In genomic region chr18:8603663-8604520, GRCh38 we compare ENCODE assay signal across 10 cellular contexts. TPM values are rescaled to one million over a fixed set of nuclear protein-coding genes. Genes with fewer than 3 reads are reported as not detected.
DNase-seq lines count a peak whose midpoint lies in the region; ATAC-seq and TF ChIP-seq lines count a peak whose summit lies in the region.
"Had no signal": no experiment of that assay in that cellular context is flagged by ENCODE, and none has a peak within 500 bp of the region (broad histone marks: within the 10 kb centered on the region; RNA-seq: fewer than 3 reads in every experiment).

No MANE protein-coding gene starts in this region.

- no peak overlapping the region for H3K9ac ChIP-seq in SK-N-SH

- DNase-seq in SIG-M5 treated with dmso at 0.1 percent for 504 hours (lab: John Stamatoyannopoulos, UW; ENCODE audit: unreplicated experiment) (peak; percentile 66), SIG-M5 (lab: John Stamatoyannopoulos, UW) (no peak), pons (ENCODE audit: low spot score) (peak; percentile 44), SK-N-SH (no peak), HuH-7.5 (ENCODE audit: low spot score) (no peak), T-helper 9 cell (no peak)
- no peak for DNase-seq in activated CD8-positive, alpha-beta T cell treated with anti-CD3 and anti-CD28 coated beads for 36 hours

- H3K9me2 ChIP-seq in SK-N-SH: no peaks in the 10 kb centered on the region

- no peak overlapping the region for H3K27ac Mint-ChIP-seq in activated CD8-positive, alpha-beta T cell treated with anti-CD3 and anti-CD28 coated beads for 36 hours

- H3K9me3 ChIP-seq in SK-N-SH: no peaks in the 10 kb centered on the region
- H3K9me3 ChIP-seq: adrenal gland had no signal

- peaks cover 5% of the 10 kb centered on the region; the same call in 1 of the 2 replicates for H3K27me3 ChIP-seq in SK-N-SH (ENCODE audit: insufficient read depth)
- H3K27me3 ChIP-seq: adrenal gland had no signal

- no peaks in the 10 kb centered on the region for H4K20me1 ChIP-seq in SK-N-SH (ENCODE audit: insufficient read depth)

- 72% methylated on average over 14 of the region's 14 CpGs for WGBS in SK-N-SH (ENCODE audit: low lambda C conversion rate)

- peak overlapping the region; percentile 22 for H3K4me3 Mint-ChIP-seq in activated CD8-positive, alpha-beta T cell treated with anti-CD3 and anti-CD28 coated beads for 36 hours

- H3F3A ChIP-seq in SK-N-SH (replicated peaks; ENCODE audit: insufficient read depth): no peaks in the 10 kb centered on the region

- H3K79me2 ChIP-seq in SK-N-SH (ENCODE audit: insufficient read depth): no peaks in the 10 kb centered on the region

- H3K4me1 ChIP-seq in SK-N-SH (ENCODE audit: control insufficient read depth in 1 of 2, insufficient read depth in 2 of 2, low read depth in 1 of 2, low read length in 1 of 2): no peaks in the 10 kb centered on the region

- no peak for TF ChIP-seq CTCF in activated CD8-positive, alpha-beta T cell treated with anti-CD3 and anti-CD28 coated beads for 36 hours (IDR thresholded peaks at IDR 0.05)
- TF ChIP-seq CTCF in SK-N-SH (IDR thresholded peaks at IDR 0.05): no peak

- no peaks in the 10 kb centered on the region for H3K9me3 Mint-ChIP-seq in activated CD8-positive, alpha-beta T cell treated with anti-CD3 and anti-CD28 coated beads for 36 hours

- TF ChIP-seq EP300 in SK-N-SH (IDR thresholded peaks at IDR 0.05; ENCODE audit: borderline replicate concordance in 1 of 2, low read depth in 1 of 2, low read length in 1 of 2): no peak

- H3K36me3 ChIP-seq in SK-N-SH (replicated peaks in 1 of 2; ENCODE audit: control insufficient read depth in 1 of 2, insufficient read depth in 2 of 2, low read length in 1 of 2): no peaks in the 10 kb centered on the region
- H3K36me3 ChIP-seq: adrenal gland had no signal

- H3K4me1 Mint-ChIP-seq in activated CD8-positive, alpha-beta T cell treated with anti-CD3 and anti-CD28 coated beads for 36 hours (ENCODE audit: low read depth): peaks cover 25% of the 10 kb centered on the region

- no peaks in the 10 kb centered on the region for H3K36me3 Mint-ChIP-seq in activated CD8-positive, alpha-beta T cell treated with anti-CD3 and anti-CD28 coated beads for 36 hours (ENCODE audit: low read depth)

- no peak overlapping the region for H3K4me3 ChIP-seq in SK-N-SH (ENCODE audit: low read depth in 2 of 2, low read length in 1 of 2)

- peaks cover 8% of the 10 kb centered on the region for H3K27me3 Mint-ChIP-seq in activated CD8-positive, alpha-beta T cell treated with anti-CD3 and anti-CD28 coated beads for 36 hours

- intact Hi-C loops in activated CD8-positive, alpha-beta T cell treated with anti-CD3 and anti-CD28 coated beads for 36 hours (cut with micrococcal nuclease): no loop called here

- TF ChIP-seq RAD21 in SK-N-SH (IDR thresholded peaks at IDR 0.05; ENCODE audit: low read length): no peak

- POLR2A ChIA-PET in activated CD8-positive, alpha-beta T cell treated with anti-CD3 and anti-CD28 coated beads for 36 hours (lab: Charles Lee): no interaction called here
- POLR2A ChIA-PET in SK-N-SH (lab: Yijun Ruan, JAX): no interaction called here

- H3K27ac ChIP-seq in SK-N-SH (ENCODE audit: low read depth in 2 of 2, low read length in 1 of 2): no peak overlapping the region
- H3K27ac ChIP-seq: 22Rv1 had no signal

- no peak overlapping the region for H2AFZ ChIP-seq in SK-N-SH (ENCODE audit: low read depth)

- CTCF ChIA-PET in activated CD8-positive, alpha-beta T cell treated with anti-CD3 and anti-CD28 coated beads for 36 hours (lab: Charles Lee): interaction anchor here (1.1 kb wide), 1 partner anchor 20 kb away, joined by 5 read pairs; no protein-coding TSS in a partner anchor
- CTCF ChIA-PET in SK-N-SH (lab: Yijun Ruan, JAX): interaction anchor here (1.0 kb wide), 1 partner anchor 44 kb away, joined by 3 read pairs; no protein-coding TSS in a partner anchor

- peak; percentile 28 for ATAC-seq in HG03432 (IDR thresholded peaks at IDR 0.05; ENCODE audit: unreplicated experiment)
- ATAC-seq in activated CD8-positive, alpha-beta T cell treated with anti-CD3 and anti-CD28 coated beads for 36 hours: no peak

- no peak overlapping the region for H3K4me2 ChIP-seq in SK-N-SH

TF ChIP-seq in SK-N-SH, 30 proteins besides CTCF, POLR2A, EP300 and RAD21:
- TF ChIP-seq MEF2A (IDR thresholded peaks at IDR 0.05; ENCODE audit: borderline replicate concordance, low read depth) (no peak), RCOR1 (IDR thresholded peaks at IDR 0.05; ENCODE audit: low read length) (no peak), NFIC (IDR thresholded peaks at IDR 0.05; ENCODE audit: borderline replicate concordance) (no peak), FOSL2 (IDR thresholded peaks at IDR 0.05; ENCODE audit: borderline replicate concordance, low read depth) (no peak), SIN3A (IDR thresholded peaks at IDR 0.05; ENCODE audit: borderline replicate concordance, low read depth, low read length) (no peak)
- TF ChIP-seq, protein P1, sequence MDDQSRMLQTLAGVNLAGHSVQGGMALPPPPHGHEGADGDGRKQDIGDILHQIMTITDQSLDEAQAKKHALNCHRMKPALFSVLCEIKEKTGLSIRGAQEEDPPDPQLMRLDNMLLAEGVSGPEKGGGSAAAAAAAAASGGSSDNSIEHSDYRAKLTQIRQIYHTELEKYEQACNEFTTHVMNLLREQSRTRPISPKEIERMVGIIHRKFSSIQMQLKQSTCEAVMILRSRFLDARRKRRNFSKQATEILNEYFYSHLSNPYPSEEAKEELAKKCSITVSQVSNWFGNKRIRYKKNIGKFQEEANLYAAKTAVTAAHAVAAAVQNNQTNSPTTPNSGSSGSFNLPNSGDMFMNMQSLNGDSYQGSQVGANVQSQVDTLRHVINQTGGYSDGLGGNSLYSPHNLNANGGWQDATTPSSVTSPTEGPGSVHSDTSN (IDR thresholded peaks at IDR 0.05): no peak
- TF ChIP-seq, protein P2, sequence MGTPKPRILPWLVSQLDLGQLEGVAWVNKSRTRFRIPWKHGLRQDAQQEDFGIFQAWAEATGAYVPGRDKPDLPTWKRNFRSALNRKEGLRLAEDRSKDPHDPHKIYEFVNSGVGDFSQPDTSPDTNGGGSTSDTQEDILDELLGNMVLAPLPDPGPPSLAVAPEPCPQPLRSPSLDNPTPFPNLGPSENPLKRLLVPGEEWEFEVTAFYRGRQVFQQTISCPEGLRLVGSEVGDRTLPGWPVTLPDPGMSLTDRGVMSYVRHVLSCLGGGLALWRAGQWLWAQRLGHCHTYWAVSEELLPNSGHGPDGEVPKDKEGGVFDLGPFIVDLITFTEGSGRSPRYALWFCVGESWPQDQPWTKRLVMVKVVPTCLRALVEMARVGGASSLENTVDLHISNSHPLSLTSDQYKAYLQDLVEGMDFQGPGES (IDR thresholded peaks at IDR 0.05; ENCODE audit: low read depth, low read length): no peak

RNA-seq across cellular contexts. Expression of gene RAB12, which starts 5.3 kb away (rescaled TPM):
- 10 to 100 TPM; 11.9 to 13.7 TPM for total RNA-seq in activated CD8-positive, alpha-beta T cell treated with anti-CD3 and anti-CD28 coated beads for 36 hours
- 10.9 and 11.0 TPM in 2 replicates for polyA plus RNA-seq in SK-N-SH (2012; rRNA removed)
- polyA plus RNA-seq in SK-N-SH (2012; cell fraction: cytosol; rRNA removed): 17.5 and 23.5 TPM in 2 replicates
- 8.4 and 16.4 TPM in 2 replicates for polyA plus RNA-seq in SK-N-SH (2012; cell fraction: nucleus; rRNA removed)

Comparison
In these comparisons a context has a peak if more than half of its experiments do, and no peak if none do; other contexts are left out.
1. DNase-seq: peak in SIG-M5 treated with dmso at 0.1 percent for 504 hours (single experiment) and pons (single experiment); none in SIG-M5 (single experiment), activated CD8-positive, alpha-beta T cell treated with anti-CD3 and anti-CD28 coated beads for 36 hours (single experiment), SK-N-SH (single experiment), HuH-7.5 (single experiment) and T-helper 9 cell (single experiment).